ENCODE assay signal across 26 cellular contexts in genomic region chrX:53583571-53583970, GRCh38.
"Had no signal": no experiment of that assay in that cellular context is flagged by ENCODE, and none has a peak within 500 bp of the region (broad histone marks: within the 10 kb centered on the region; RNA-seq: fewer than 3 reads in every experiment).

No MANE protein-coding gene starts in this region.

- H3K27ac ChIP-seq: esophagus muscularis mucosa, foreskin keratinocyte, gastroesophageal sphincter, heart left ventricle, hepatocyte, left lung, neural progenitor cell, parathyroid adenoma, right lobe of liver, transverse colon, upper lobe of right lung, uterus had no signal

- H3K9me3 ChIP-seq: esophagus muscularis mucosa, gastroesophageal sphincter, heart left ventricle, left lung, right lobe of liver, transverse colon, upper lobe of right lung, uterus had no signal

- H3K9me3 Mint-ChIP-seq: dendritic cell treated with granulocyte-macrophage colony-stimulating factor and Interleukin-4, amounts not matched to agents 40 ng/mL and 50 ng/mL, for 4 days; naive thymus-derived CD4-positive, alpha-beta T cell; stimulated activated naive B cell treated with anti-CD40 and anti-IgM and Interleukin-4, amounts not matched to agents 10 μg/mL and 1 μg/mL and 100 μg/mL, for 72 hours; stimulated activated naive CD8-positive, alpha-beta T cell treated with anti-CD3 and anti-CD28 coated beads, Interleukin-15, Interleukin-2, amounts not matched to agents 100 ng/mL and 50 ng/mL, for 24 hours had no signal

- H3K27ac Mint-ChIP-seq: dendritic cell treated with granulocyte-macrophage colony-stimulating factor and Interleukin-4, amounts not matched to agents 40 ng/mL and 50 ng/mL, for 4 days; endodermal cell; nephron; neural progenitor cell; progenitor cell of endocrine pancreas; stimulated activated naive B cell treated with anti-CD40 and anti-IgM and Interleukin-4, amounts not matched to agents 10 μg/mL and 1 μg/mL and 100 μg/mL, for 72 hours; stimulated activated naive CD8-positive, alpha-beta T cell treated with anti-CD3 and anti-CD28 coated beads, Interleukin-15, Interleukin-2, amounts not matched to agents 100 ng/mL and 50 ng/mL, for 24 hours had no signal

- H3K36me3 ChIP-seq: uterus had no signal

- H3K4me2 ChIP-seq: hepatocyte, neural progenitor cell had no signal

- H3K4me3 Mint-ChIP-seq: dendritic cell treated with granulocyte-macrophage colony-stimulating factor and Interleukin-4, amounts not matched to agents 40 ng/mL and 50 ng/mL, for 4 days; endodermal cell; naive thymus-derived CD4-positive, alpha-beta T cell; nephron; neural progenitor cell; stimulated activated naive B cell treated with anti-CD40 and anti-IgM and Interleukin-4, amounts not matched to agents 10 μg/mL and 1 μg/mL and 100 μg/mL, for 72 hours; stimulated activated naive CD8-positive, alpha-beta T cell treated with anti-CD3 and anti-CD28 coated beads, Interleukin-15, Interleukin-2, amounts not matched to agents 100 ng/mL and 50 ng/mL, for 24 hours had no signal

- H3K79me2 ChIP-seq: parathyroid adenoma had no signal

- H3K4me3 ChIP-seq: esophagus muscularis mucosa, gastroesophageal sphincter, heart left ventricle, hepatocyte, left lung, neural progenitor cell, right lobe of liver, transverse colon, upper lobe of right lung, uterus had no signal

- H3K9ac ChIP-seq: neural progenitor cell, parathyroid adenoma had no signal

- H3K4me1 Mint-ChIP-seq: endodermal cell; nephron; neural progenitor cell; stimulated activated naive B cell treated with anti-CD40 and anti-IgM and Interleukin-4, amounts not matched to agents 10 μg/mL and 1 μg/mL and 100 μg/mL, for 72 hours had no signal

- H3K4me1 ChIP-seq: esophagus muscularis mucosa, foreskin keratinocyte, gastroesophageal sphincter, heart left ventricle, left lung, neural progenitor cell, parathyroid adenoma, right lobe of liver, transverse colon, upper lobe of right lung, uterus had no signal

- H3K27me3 Mint-ChIP-seq: dendritic cell treated with granulocyte-macrophage colony-stimulating factor and Interleukin-4, amounts not matched to agents 40 ng/mL and 50 ng/mL, for 4 days; naive thymus-derived CD4-positive, alpha-beta T cell; progenitor cell of endocrine pancreas; stimulated activated naive CD8-positive, alpha-beta T cell treated with anti-CD3 and anti-CD28 coated beads, Interleukin-15, Interleukin-2, amounts not matched to agents 100 ng/mL and 50 ng/mL, for 24 hours had no signal

- H3K27me3 ChIP-seq: esophagus muscularis mucosa, foreskin keratinocyte, gastroesophageal sphincter, hepatocyte, left lung, neural progenitor cell, transverse colon, upper lobe of right lung, uterus had no signal

- H2AFZ ChIP-seq: hepatocyte, neural progenitor cell, parathyroid adenoma had no signal

- DNase-seq: effector CD8-positive, alpha-beta T cell; endodermal cell; foreskin keratinocyte; heart left ventricle; left cardiac atrium; left lung; mesendoderm; midbrain; naive thymus-derived CD4-positive, alpha-beta T cell; right lobe of liver; small intestine; stimulated activated CD4-positive, alpha-beta T cell treated with anti-CD3 and anti-CD28 coated beads, Interleukin-15, amount 100 ng/mL, for 24 hours; stimulated activated CD4-positive, alpha-beta T cell treated with anti-CD3 and anti-CD28 coated beads, Interleukin-2, amount 100 ng/mL, for 48 hours; stimulated activated naive B cell treated with anti-CD40 and anti-IgM and Interleukin-4, amounts not matched to agents 10 μg/mL and 1 μg/mL and 100 μg/mL, for 72 hours; transverse colon; upper lobe of right lung; uterus had no signal

- ATAC-seq: foreskin keratinocyte; gastroesophageal sphincter; heart left ventricle; left cardiac atrium; left lung; naive thymus-derived CD4-positive, alpha-beta T cell; right lobe of liver; stimulated activated naive B cell treated with anti-CD40 and anti-IgM and Interleukin-4, amounts not matched to agents 10 μg/mL and 1 μg/mL and 100 μg/mL, for 72 hours; upper lobe of right lung had no signal
